Comparison of ENCODE assay signal across 1 cellular context in the genomic region with DNA sequence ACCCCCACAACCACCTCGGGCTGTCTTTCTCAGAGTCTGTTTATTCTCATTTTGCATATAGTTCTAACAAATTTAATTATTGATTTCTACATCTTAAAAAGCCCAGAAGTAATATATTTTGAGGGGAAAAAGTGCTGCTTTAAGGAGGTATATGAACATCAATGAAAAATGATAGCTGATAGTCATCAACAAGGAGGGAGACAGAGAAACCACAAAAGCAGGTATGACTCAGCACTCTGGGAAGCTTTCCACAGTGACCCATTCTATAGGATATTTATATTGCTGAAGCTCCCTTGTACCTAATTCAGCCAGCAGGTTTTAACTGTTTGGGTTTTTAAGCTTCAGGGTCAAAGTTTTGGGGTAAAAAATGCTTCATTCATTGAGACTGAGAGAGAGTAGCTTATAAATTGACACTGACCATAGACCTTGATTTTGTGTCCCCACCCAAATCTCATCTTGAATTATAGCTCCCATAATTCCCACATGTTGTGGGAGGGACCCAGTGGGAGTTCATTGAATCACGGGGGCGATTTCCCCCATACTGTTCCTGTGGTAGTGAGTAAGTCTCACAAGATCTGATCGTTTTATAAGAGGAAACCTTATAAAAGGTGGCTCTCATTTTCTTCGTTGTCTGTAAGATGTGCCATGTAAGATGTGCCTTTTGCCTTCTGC.
TF ChIP-seq lines count a peak whose summit lies in the region.

No MANE protein-coding gene starts in this region.

TF ChIP-seq in K562, 482 proteins besides CTCF, POLR2A, EP300 and RAD21 (continued from another document):
- TF ChIP-seq SREBF1 (IDR thresholded peaks at IDR 0.05; ENCODE audit: borderline replicate concordance, low read depth, low read length) (no peak), DPF2 (IDR thresholded peaks at IDR 0.05) (peak; percentile 85), FOXK2 (conservative IDR thresholded peaks at IDR 0.05 in 1 of 2, IDR thresholded peaks at IDR 0.05 in 1 of 2; ENCODE audit: low read depth in 2 of 2) (peak in 1 of 2 experiments; percentile 58; a peak in 2 of 4 replicates), CBFA2T3 (IDR thresholded peaks at IDR 0.05) (peak; percentile 21; the same call in 1 of the 2 replicates), KAT8 (IDR thresholded peaks at IDR 0.05; ENCODE audit: low read depth) (no peak), MEIS2 (IDR thresholded peaks at IDR 0.05; ENCODE audit: partially characterized antibody) (peak; percentile 33), MAFF (IDR thresholded peaks at IDR 0.05; ENCODE audit: low read length) (peak; percentile 98), KDM1A (IDR thresholded peaks at IDR 0.05) (peak; percentile 46 to 58; a peak in 3 of 4 replicates), ZFP36 (IDR thresholded peaks at IDR 0.05; ENCODE audit: low read depth, low read length, partially characterized antibody) (peak; percentile 44), JUN (IDR thresholded peaks at IDR 0.05; ENCODE audit: borderline replicate concordance, low read depth, low read length) (peak; percentile 66), JUN (CRISPR knock-in tag; IDR thresholded peaks at IDR 0.05; ENCODE audit: borderline replicate concordance) (no peak), DMBX1 (CRISPR knock-in tag; IDR thresholded peaks at IDR 0.05; ENCODE audit: borderline replicate concordance) (no peak), L3MBTL2 (IDR thresholded peaks at IDR 0.05) (no peak), C11orf30 (IDR thresholded peaks at IDR 0.05; ENCODE audit: low read depth) (peak; percentile 94), CCNT2 (IDR thresholded peaks at IDR 0.05; ENCODE audit: borderline replicate concordance, extremely low read depth, insufficient read length, low read depth, low read length) (peak; percentile 54), ZNF121 (CRISPR knock-in tag; conservative IDR thresholded peaks at IDR 0.05) (no peak), MAFG (tag; conservative IDR thresholded peaks at IDR 0.05) (peak; percentile 99), CBX3 (IDR thresholded peaks at IDR 0.05; ENCODE audit: borderline replicate concordance in 1 of 2, low read length in 2 of 2) (peak in 1 of 2 experiments; percentile 48; a peak in 1 of 3 replicates), NFE2L1 (tag; IDR thresholded peaks at IDR 0.05; ENCODE audit: borderline replicate concordance, low read depth) (peak; percentile 98), FOSL1 (tag; conservative IDR thresholded peaks at IDR 0.05) (peak; percentile 94), ADNP (tag; IDR thresholded peaks at IDR 0.05) (0 out of 2 replicates have a peak, but pooled peaks have one; percentile 10), ZNF316 (IDR thresholded peaks at IDR 0.05) (peak; percentile 98), EGR1 (conservative IDR thresholded peaks at IDR 0.05) (peak; percentile 60; the same call in 1 of the 2 replicates), JUND (IDR thresholded peaks at IDR 0.05; ENCODE audit: borderline replicate concordance, low read depth, low read length) (peak; percentile 91), JUND (tag; IDR thresholded peaks at IDR 0.05; ENCODE audit: borderline replicate concordance, low read depth, low read length) (peak; percentile 90; the same call in 2 of the 3 replicates), BACH1 (tag; IDR thresholded peaks at IDR 0.05) (peak; percentile 94), LEF1 (IDR thresholded peaks at IDR 0.05) (0 out of 2 replicates have a peak, but pooled peaks have one; percentile 51), SAFB2 (IDR thresholded peaks at IDR 0.05; ENCODE audit: borderline replicate concordance, low read depth, low read length, severe bottlenecking) (no peak), CC2D1A (IDR thresholded peaks at IDR 0.05) (0 out of 2 replicates have a peak, but pooled peaks have one; percentile 10), ZNF354B (CRISPR knock-in tag; IDR thresholded peaks at IDR 0.05) (no peak), SMARCC2 (IDR thresholded peaks at IDR 0.05; ENCODE audit: low read depth) (peak; percentile 80; the same call in 1 of the 2 replicates), RBM25 (IDR thresholded peaks at IDR 0.05; ENCODE audit: low read depth, low read length, severe bottlenecking) (peak; percentile 56), GATA2 (CRISPR knock-in tag; IDR thresholded peaks at IDR 0.05) (peak; percentile 64), FOXJ2 (tag; IDR thresholded peaks at IDR 0.05) (0 out of 2 replicates have a peak, but pooled peaks have one; percentile 31), FOS (IDR thresholded peaks at IDR 0.05; ENCODE audit: extremely low read depth, insufficient read length) (peak; percentile 40), HDAC8 (tag; IDR thresholded peaks at IDR 0.05) (no peak), SOX6 (IDR thresholded peaks at IDR 0.05) (peak; percentile 74; the same call in 1 of the 2 replicates), SMARCE1 (IDR thresholded peaks at IDR 0.05) (peak; percentile 88), SMARCA4 (IDR thresholded peaks at IDR 0.05) (peak; percentile 89), ZEB2 (IDR thresholded peaks at IDR 0.05) (no peak), ZNF766 (CRISPR knock-in tag; conservative IDR thresholded peaks at IDR 0.05) (peak; percentile 90; the same call in 1 of the 2 replicates), MAFK (IDR thresholded peaks at IDR 0.05; ENCODE audit: low read length) (peak; percentile 95), ARID1B (IDR thresholded peaks at IDR 0.05) (peak; percentile 78), ARNT (IDR thresholded peaks at IDR 0.05) (0 out of 4 replicates have a peak, but pooled peaks of 1 of the 2 experiments have one; percentile 30), NFE2 (IDR thresholded peaks at IDR 0.05; ENCODE audit: low read depth) (peak; percentile 98)
- TF ChIP-seq, protein P1, sequence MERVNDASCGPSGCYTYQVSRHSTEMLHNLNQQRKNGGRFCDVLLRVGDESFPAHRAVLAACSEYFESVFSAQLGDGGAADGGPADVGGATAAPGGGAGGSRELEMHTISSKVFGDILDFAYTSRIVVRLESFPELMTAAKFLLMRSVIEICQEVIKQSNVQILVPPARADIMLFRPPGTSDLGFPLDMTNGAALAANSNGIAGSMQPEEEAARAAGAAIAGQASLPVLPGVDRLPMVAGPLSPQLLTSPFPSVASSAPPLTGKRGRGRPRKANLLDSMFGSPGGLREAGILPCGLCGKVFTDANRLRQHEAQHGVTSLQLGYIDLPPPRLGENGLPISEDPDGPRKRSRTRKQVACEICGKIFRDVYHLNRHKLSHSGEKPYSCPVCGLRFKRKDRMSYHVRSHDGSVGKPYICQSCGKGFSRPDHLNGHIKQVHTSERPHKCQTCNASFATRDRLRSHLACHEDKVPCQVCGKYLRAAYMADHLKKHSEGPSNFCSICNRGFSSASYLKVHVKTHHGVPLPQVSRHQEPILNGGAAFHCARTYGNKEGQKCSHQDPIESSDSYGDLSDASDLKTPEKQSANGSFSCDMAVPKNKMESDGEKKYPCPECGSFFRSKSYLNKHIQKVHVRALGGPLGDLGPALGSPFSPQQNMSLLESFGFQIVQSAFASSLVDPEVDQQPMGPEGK (CRISPR knock-in tag; IDR thresholded peaks at IDR 0.05; ENCODE audit: borderline replicate concordance), result no peak
- TF ChIP-seq, protein P2, sequence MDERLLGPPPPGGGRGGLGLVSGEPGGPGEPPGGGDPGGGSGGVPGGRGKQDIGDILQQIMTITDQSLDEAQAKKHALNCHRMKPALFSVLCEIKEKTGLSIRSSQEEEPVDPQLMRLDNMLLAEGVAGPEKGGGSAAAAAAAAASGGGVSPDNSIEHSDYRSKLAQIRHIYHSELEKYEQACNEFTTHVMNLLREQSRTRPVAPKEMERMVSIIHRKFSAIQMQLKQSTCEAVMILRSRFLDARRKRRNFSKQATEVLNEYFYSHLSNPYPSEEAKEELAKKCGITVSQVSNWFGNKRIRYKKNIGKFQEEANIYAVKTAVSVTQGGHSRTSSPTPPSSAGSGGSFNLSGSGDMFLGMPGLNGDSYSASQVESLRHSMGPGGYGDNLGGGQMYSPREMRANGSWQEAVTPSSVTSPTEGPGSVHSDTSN (CRISPR knock-in tag; IDR thresholded peaks at IDR 0.05; ENCODE audit: low read depth), result no peak
- TF ChIP-seq, protein P2 (tag; conservative IDR thresholded peaks at IDR 0.05; ENCODE audit: low read depth), result peak; percentile 61
- TF ChIP-seq, protein P3, sequence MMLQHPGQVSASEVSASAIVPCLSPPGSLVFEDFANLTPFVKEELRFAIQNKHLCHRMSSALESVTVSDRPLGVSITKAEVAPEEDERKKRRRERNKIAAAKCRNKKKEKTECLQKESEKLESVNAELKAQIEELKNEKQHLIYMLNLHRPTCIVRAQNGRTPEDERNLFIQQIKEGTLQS (IDR thresholded peaks at IDR 0.05), result peak; percentile 80
- TF ChIP-seq, protein P3 (CRISPR knock-in tag; conservative IDR thresholded peaks at IDR 0.05), result no peak
- TF ChIP-seq, protein P4, sequence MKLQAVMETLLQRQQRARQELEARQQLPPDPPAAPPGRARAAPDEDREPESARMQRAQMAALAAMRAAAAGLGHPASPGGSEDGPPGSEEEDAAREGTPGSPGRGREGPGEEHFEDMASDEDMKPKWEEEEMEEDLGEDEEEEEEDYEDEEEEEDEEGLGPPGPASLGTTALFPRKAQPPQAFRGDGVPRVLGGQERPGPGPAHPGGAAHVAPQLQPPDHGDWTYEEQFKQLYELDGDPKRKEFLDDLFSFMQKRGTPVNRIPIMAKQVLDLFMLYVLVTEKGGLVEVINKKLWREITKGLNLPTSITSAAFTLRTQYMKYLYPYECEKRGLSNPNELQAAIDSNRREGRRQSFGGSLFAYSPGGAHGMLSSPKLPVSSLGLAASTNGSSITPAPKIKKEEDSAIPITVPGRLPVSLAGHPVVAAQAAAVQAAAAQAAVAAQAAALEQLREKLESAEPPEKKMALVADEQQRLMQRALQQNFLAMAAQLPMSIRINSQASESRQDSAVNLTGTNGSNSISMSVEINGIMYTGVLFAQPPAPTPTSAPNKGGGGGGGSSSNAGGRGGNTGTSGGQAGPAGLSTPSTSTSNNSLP (IDR thresholded peaks at IDR 0.05; ENCODE audit: borderline replicate concordance, low read depth, low read length), result 0 out of 2 replicates have a peak, but pooled peaks have one; percentile 39
- TF ChIP-seq, protein P5, sequence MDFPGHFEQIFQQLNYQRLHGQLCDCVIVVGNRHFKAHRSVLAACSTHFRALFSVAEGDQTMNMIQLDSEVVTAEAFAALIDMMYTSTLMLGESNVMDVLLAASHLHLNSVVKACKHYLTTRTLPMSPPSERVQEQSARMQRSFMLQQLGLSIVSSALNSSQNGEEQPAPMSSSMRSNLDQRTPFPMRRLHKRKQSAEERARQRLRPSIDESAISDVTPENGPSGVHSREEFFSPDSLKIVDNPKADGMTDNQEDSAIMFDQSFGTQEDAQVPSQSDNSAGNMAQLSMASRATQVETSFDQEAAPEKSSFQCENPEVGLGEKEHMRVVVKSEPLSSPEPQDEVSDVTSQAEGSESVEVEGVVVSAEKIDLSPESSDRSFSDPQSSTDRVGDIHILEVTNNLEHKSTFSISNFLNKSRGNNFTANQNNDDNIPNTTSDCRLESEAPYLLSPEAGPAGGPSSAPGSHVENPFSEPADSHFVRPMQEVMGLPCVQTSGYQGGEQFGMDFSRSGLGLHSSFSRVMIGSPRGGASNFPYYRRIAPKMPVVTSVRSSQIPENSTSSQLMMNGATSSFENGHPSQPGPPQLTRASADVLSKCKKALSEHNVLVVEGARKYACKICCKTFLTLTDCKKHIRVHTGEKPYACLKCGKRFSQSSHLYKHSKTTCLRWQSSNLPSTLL (IDR thresholded peaks at IDR 0.05), result no peak
- TF ChIP-seq, protein P6, sequence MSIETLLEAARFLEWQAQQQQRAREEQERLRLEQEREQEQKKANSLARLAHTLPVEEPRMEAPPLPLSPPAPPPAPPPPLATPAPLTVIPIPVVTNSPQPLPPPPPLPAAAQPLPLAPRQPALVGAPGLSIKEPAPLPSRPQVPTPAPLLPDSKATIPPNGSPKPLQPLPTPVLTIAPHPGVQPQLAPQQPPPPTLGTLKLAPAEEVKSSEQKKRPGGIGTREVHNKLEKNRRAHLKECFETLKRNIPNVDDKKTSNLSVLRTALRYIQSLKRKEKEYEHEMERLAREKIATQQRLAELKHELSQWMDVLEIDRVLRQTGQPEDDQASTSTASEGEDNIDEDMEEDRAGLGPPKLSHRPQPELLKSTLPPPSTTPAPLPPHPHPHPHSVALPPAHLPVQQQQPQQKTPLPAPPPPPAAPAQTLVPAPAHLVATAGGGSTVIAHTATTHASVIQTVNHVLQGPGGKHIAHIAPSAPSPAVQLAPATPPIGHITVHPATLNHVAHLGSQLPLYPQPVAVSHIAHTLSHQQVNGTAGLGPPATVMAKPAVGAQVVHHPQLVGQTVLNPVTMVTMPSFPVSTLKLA (conservative IDR thresholded peaks at IDR 0.05), result peak in 1 of 2 experiments; percentile 47; a peak in 1 of 4 replicates
- TF ChIP-seq, protein P7, sequence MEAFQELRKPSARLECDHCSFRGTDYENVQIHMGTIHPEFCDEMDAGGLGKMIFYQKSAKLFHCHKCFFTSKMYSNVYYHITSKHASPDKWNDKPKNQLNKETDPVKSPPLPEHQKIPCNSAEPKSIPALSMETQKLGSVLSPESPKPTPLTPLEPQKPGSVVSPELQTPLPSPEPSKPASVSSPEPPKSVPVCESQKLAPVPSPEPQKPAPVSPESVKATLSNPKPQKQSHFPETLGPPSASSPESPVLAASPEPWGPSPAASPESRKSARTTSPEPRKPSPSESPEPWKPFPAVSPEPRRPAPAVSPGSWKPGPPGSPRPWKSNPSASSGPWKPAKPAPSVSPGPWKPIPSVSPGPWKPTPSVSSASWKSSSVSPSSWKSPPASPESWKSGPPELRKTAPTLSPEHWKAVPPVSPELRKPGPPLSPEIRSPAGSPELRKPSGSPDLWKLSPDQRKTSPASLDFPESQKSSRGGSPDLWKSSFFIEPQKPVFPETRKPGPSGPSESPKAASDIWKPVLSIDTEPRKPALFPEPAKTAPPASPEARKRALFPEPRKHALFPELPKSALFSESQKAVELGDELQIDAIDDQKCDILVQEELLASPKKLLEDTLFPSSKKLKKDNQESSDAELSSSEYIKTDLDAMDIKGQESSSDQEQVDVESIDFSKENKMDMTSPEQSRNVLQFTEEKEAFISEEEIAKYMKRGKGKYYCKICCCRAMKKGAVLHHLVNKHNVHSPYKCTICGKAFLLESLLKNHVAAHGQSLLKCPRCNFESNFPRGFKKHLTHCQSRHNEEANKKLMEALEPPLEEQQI (IDR thresholded peaks at IDR 0.05), result peak; percentile 55
